Comparison of ENCODE assay signal across 34 cellular contexts in the genomic region with DNA sequence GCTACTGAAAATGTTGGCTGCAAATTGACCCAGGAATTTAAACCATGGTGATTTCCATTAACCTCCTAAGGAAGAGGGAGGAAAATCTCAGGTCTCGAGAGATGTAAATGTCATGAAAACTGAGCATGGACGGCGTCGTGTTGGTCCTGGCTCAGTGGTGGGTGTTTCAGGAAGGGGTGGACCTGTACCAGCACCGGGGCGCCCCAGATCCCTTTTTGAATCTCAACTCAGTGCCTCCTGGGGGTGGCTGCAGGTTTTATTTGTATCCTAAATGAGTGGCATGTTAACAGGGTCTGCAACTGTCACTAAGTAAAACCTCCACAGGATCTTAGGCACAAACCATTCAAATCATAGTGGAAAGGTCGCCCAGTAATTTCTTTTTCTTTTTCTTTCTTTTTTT.
"Had no signal": no experiment of that assay in that cellular context is flagged by ENCODE, and none has a peak within 500 bp of the region (broad histone marks: within the 10 kb centered on the region; RNA-seq: fewer than 3 reads in every experiment).

No MANE protein-coding gene starts in this region.

- DNase-seq: activated CD4-positive, alpha-beta T cell treated with anti-CD3 and anti-CD28 coated beads for 36 hours; activated CD4-positive, alpha-beta T cell treated with anti-CD3 and anti-CD28 coated beads, Interleukin-2, amount 10 ng/mL, durations not matched to agents 7 days and 5 days; activated CD4-positive, alpha-beta T cell treated with anti-CD3 and anti-CD28 coated beads, Interleukin-2, amount 50 U/mL, for 48 hours; activated CD8-positive, alpha-beta T cell treated with anti-CD3 and anti-CD28 coated beads, Interleukin-2, amount 10 ng/mL, durations not matched to agents 7 days and 5 days; activated effector memory CD4-positive, alpha-beta T cell treated with Interleukin-2 at 50 U/mL for 16 hours; activated naive CD4-positive, alpha-beta T cell treated with anti-CD3 and anti-CD28 coated beads, Interleukin-2, amount 10 ng/mL, durations not matched to agents 7 days and 5 days; activated naive CD8-positive, alpha-beta T cell treated with anti-CD3 and anti-CD28 coated beads, Interleukin-2, amount 50 U/mL, for 24 hours; activated T-cell treated with anti-CD3 and anti-CD28 coated beads, Interleukin-2, amount 50 U/mL, for 24 hours; anterior cingulate cortex; caudate nucleus; cerebellar nuclear complex; NCI-H1092 treated with DMSO at 0.1 percent for 48 hours; NCI-H1417; NCI-H146; NCI-H187; NCI-H2029 treated with DMSO at 0.1 percent for 48 hours; NCI-H2107; NCI-H2171 treated with DMSO at 0.1 percent for 48 hours; NCI-H2227 treated with DMSO at 0.1 percent for 48 hours; NCI-H446 treated with DMSO at 0.1 percent for 48 hours; NCI-H524; NCI-H69; NCI-H82; PC-3; Peyer's patch; RPMI8226; SHP77 treated with DMSO at 0.1 percent for 48 hours; SK-N-SH had no signal

- H3K36me3 ChIP-seq: Peyer's patch, SJSA1 had no signal

- H3K27ac Mint-ChIP-seq: activated CD4-positive, alpha-beta T cell treated with anti-CD3 and anti-CD28 coated beads for 36 hours; activated CD4-positive, alpha-beta T cell treated with anti-CD3 and anti-CD28 coated beads, Interleukin-2, amount 10 ng/mL, durations not matched to agents 7 days and 5 days; activated CD8-positive, alpha-beta T cell treated with anti-CD3 and anti-CD28 coated beads, Interleukin-2, amount 10 ng/mL, durations not matched to agents 7 days and 5 days; activated naive CD4-positive, alpha-beta T cell treated with anti-CD3 and anti-CD28 coated beads, Interleukin-2, amount 10 ng/mL, durations not matched to agents 7 days and 5 days; activated naive CD8-positive, alpha-beta T cell; activated naive CD8-positive, alpha-beta T cell treated with anti-CD3 and anti-CD28 coated beads, Interleukin-2, amount 50 U/mL, for 24 hours; activated T-cell treated with anti-CD3 and anti-CD28 coated beads, Interleukin-2, amount 50 U/mL, for 24 hours; activated T-helper 1 cell treated with anti-CD3 and anti-CD28 coated beads, Interleukin-12 subunit alpha, Interleukin-12 subunit beta, Interleukin-2, Interleukin-4 antibody, amounts not matched to agents 30 ng/mL and 10 ng/mL and 1 ng/mL, durations not matched to agents 14 hours and 24 hours and 36 hours; brain; T-helper 1 cell treated with Interleukin-12 subunit alpha and Interleukin-12 subunit beta and Interleukin-4 antibody, amounts not matched to agents 30 μg/mL and 1 μg/mL, for 36 hours; T-helper 2 cell treated with Interferon-gamma antibody and Interleukin-4, amounts not matched to agents 5 μg/mL and 100 μg/mL, for 36 hours had no signal

- H3K9me3 ChIP-seq: Peyer's patch, SJSA1, SK-N-SH had no signal

- H3K27ac ChIP-seq: Peyer's patch, SJSA1 had no signal

- H3K27me3 ChIP-seq: Peyer's patch had no signal

- H3K9me3 Mint-ChIP-seq: activated CD4-positive, alpha-beta T cell treated with anti-CD3 and anti-CD28 coated beads, Interleukin-2, amount 10 ng/mL, durations not matched to agents 7 days and 5 days; activated naive CD4-positive, alpha-beta T cell treated with anti-CD3 and anti-CD28 coated beads, Interleukin-2, amount 10 ng/mL, durations not matched to agents 7 days and 5 days; activated naive CD8-positive, alpha-beta T cell treated with anti-CD3 and anti-CD28 coated beads, Interleukin-2, amount 50 U/mL, for 24 hours; activated T-cell treated with anti-CD3 and anti-CD28 coated beads, Interleukin-2, amount 50 U/mL, for 24 hours; activated T-helper 1 cell treated with anti-CD3 and anti-CD28 coated beads, Interleukin-12 subunit alpha, Interleukin-12 subunit beta, Interleukin-2, Interleukin-4 antibody, amounts not matched to agents 30 ng/mL and 10 ng/mL and 1 ng/mL, durations not matched to agents 14 hours and 24 hours and 36 hours; T-helper 1 cell treated with Interleukin-12 subunit alpha and Interleukin-12 subunit beta and Interleukin-4 antibody, amounts not matched to agents 30 μg/mL and 1 μg/mL, for 36 hours; T-helper 2 cell treated with Interferon-gamma antibody and Interleukin-4, amounts not matched to agents 5 μg/mL and 100 μg/mL, for 36 hours had no signal

- H3K4me1 Mint-ChIP-seq: activated CD4-positive, alpha-beta T cell treated with anti-CD3 and anti-CD28 coated beads for 36 hours; activated CD4-positive, alpha-beta T cell treated with anti-CD3 and anti-CD28 coated beads, Interleukin-2, amount 10 ng/mL, durations not matched to agents 7 days and 5 days; activated naive CD4-positive, alpha-beta T cell treated with anti-CD3 and anti-CD28 coated beads, Interleukin-2, amount 10 ng/mL, durations not matched to agents 7 days and 5 days; activated naive CD8-positive, alpha-beta T cell treated with anti-CD3 and anti-CD28 coated beads, Interleukin-2, amount 50 U/mL, for 24 hours; brain had no signal

- H3K4me3 ChIP-seq: Peyer's patch, SJSA1 had no signal

- ATAC-seq: activated CD4-positive, alpha-beta T cell treated with anti-CD3 and anti-CD28 coated beads for 36 hours; activated CD8-positive, alpha-beta T cell treated with anti-CD3 and anti-CD28 coated beads, Interleukin-2, amount 10 ng/mL, durations not matched to agents 7 days and 5 days; activated naive CD8-positive, alpha-beta T cell treated with anti-CD3 and anti-CD28 coated beads, Interleukin-2, amount 50 U/mL, for 24 hours; PC-3 had no signal

- H3K4me3 Mint-ChIP-seq: activated CD4-positive, alpha-beta T cell treated with anti-CD3 and anti-CD28 coated beads for 36 hours; activated CD4-positive, alpha-beta T cell treated with anti-CD3 and anti-CD28 coated beads, Interleukin-2, amount 10 ng/mL, durations not matched to agents 7 days and 5 days; activated CD8-positive, alpha-beta T cell treated with anti-CD3 and anti-CD28 coated beads, Interleukin-2, amount 10 ng/mL, durations not matched to agents 7 days and 5 days; activated naive CD4-positive, alpha-beta T cell treated with anti-CD3 and anti-CD28 coated beads, Interleukin-2, amount 10 ng/mL, durations not matched to agents 7 days and 5 days; activated naive CD8-positive, alpha-beta T cell; activated naive CD8-positive, alpha-beta T cell treated with anti-CD3 and anti-CD28 coated beads, Interleukin-2, amount 50 U/mL, for 24 hours; activated T-cell treated with anti-CD3 and anti-CD28 coated beads, Interleukin-2, amount 50 U/mL, for 24 hours; activated T-helper 1 cell treated with anti-CD3 and anti-CD28 coated beads, Interleukin-12 subunit alpha, Interleukin-12 subunit beta, Interleukin-2, Interleukin-4 antibody, amounts not matched to agents 30 ng/mL and 10 ng/mL and 1 ng/mL, durations not matched to agents 14 hours and 24 hours and 36 hours; brain; T-helper 1 cell treated with Interleukin-12 subunit alpha and Interleukin-12 subunit beta and Interleukin-4 antibody, amounts not matched to agents 30 μg/mL and 1 μg/mL, for 36 hours; T-helper 2 cell treated with Interferon-gamma antibody and Interleukin-4, amounts not matched to agents 5 μg/mL and 100 μg/mL, for 36 hours had no signal

- H3K36me3 Mint-ChIP-seq: activated naive CD4-positive, alpha-beta T cell treated with anti-CD3 and anti-CD28 coated beads, Interleukin-2, amount 10 ng/mL, durations not matched to agents 7 days and 5 days; activated naive CD8-positive, alpha-beta T cell; brain had no signal

- H3K4me1 ChIP-seq: Peyer's patch, SJSA1 had no signal
